ENCODE assay signal across 9 cellular contexts in genomic region chr13:110907951-110908898, GRCh38. TPM values are rescaled to one million over a fixed set of nuclear protein-coding genes. Genes with fewer than 3 reads are reported as not detected.
DNase-seq lines count a peak whose midpoint lies in the region; ATAC-seq and TF ChIP-seq lines count a peak whose summit lies in the region.
"Had no signal": no experiment of that assay in that cellular context is flagged by ENCODE, and none has a peak within 500 bp of the region (broad histone marks: within the 10 kb centered on the region; RNA-seq: fewer than 3 reads in every experiment).

No MANE protein-coding gene starts in this region.

- H3K27ac ChIP-seq in IMR-90 (ENCODE audit: insufficient read depth, low read length): no peak overlapping the region
- peak overlapping the region; percentile 100 for H3K27ac ChIP-seq in mammary epithelial cell (ENCODE audit: insufficient read depth, low read depth, low read length)

- no peak overlapping the region for H3K18ac ChIP-seq in IMR-90 (ENCODE audit: low read depth, low read length)

- peaks cover 20 to 57% of the 10 kb centered on the region in 2 experiments for H3K79me1 ChIP-seq in IMR-90 (ENCODE audit: low read depth in 1 of 2, low read length in 2 of 2)

- no peak for TF ChIP-seq RAD21 in IMR-90 (IDR thresholded peaks at IDR 0.05; ENCODE audit: low read length)

- H3K4me3 Mint-ChIP-seq in Caco-2 (ENCODE audit: unreplicated experiment) (no peak overlapping the region), memory B cell (no peak overlapping the region)

- DNase-seq in Caco-2: peak; percentile 58 to 73
- peak; percentile 72 for DNase-seq in IMR-90
- DNase-seq in mammary epithelial cell: peak; percentile 99
- no peak for DNase-seq in memory B cell (ENCODE audit: low spot score in 2 of 2)
- DNase-seq in erythroblast (lab: John Stamatoyannopoulos, UW): no peak
- no peak for DNase-seq in retina
- no peak for DNase-seq in DMS79 treated with DMSO at 0.1 percent for 48 hours (lab: John Stamatoyannopoulos, UW)
- no peak for DNase-seq in activated gamma-delta T cell treated with Interleukin-2 at 50 U/mL for 16 hours
- DNase-seq: NCI-H1436 treated with DMSO at 0.1 percent for 48 hours had no signal

- H2AK5ac ChIP-seq in IMR-90 (ENCODE audit: low read depth, low read length): no peak overlapping the region

- H4K91ac ChIP-seq in IMR-90 (ENCODE audit: insufficient read depth, low read depth, low read length): no peak overlapping the region

- intact Hi-C loops in Caco-2 (cut with micrococcal nuclease; ENCODE audit: unreplicated experiment): no loop called here
- intact Hi-C loops in IMR-90 (cut with micrococcal nuclease): no loop called here
- intact Hi-C loops in mammary epithelial cell (cut with micrococcal nuclease): loop anchor here (1.0 to 5.0 kb wide), 2 partner anchors 38 to 91 kb away; no protein-coding TSS in a partner anchor

- peaks cover 25% of the 10 kb centered on the region; the same call in 1 of the 2 replicates for H3K4me1 ChIP-seq in Caco-2
- H3K4me1 ChIP-seq in IMR-90 (ENCODE audit: control insufficient read depth, insufficient read depth, low read length): peaks cover 13% of the 10 kb centered on the region
- peaks cover 67% of the 10 kb centered on the region for H3K4me1 ChIP-seq in mammary epithelial cell (ENCODE audit: insufficient read depth, low read length)

- H2BK5ac ChIP-seq in IMR-90 (ENCODE audit: low read depth, low read length, poor library complexity, severe bottlenecking): no peak overlapping the region

- H3K36me3 ChIP-seq in Caco-2 (ENCODE audit: control insufficient read depth, insufficient read depth, low read length) (peaks cover 6% of the 10 kb centered on the region; the same call in 1 of the 2 replicates), IMR-90 (ENCODE audit: control insufficient read depth, insufficient read depth, low read length) (peaks cover 32% of the 10 kb centered on the region), mammary epithelial cell (ENCODE audit: insufficient read depth, low read length) (peaks cover 18% of the 10 kb centered on the region)

- in situ Hi-C loops in IMR-90 (cut with MboI; ENCODE audit: low sequenced_read_pairs) (no loop called here), mammary epithelial cell (cut with MboI; ENCODE audit: low sequenced_read_pairs in 2 of 2) (loop anchor here in 1 of 2 donors (25.0 kb wide), 1 partner anchor 304 kb away; no protein-coding TSS in a partner anchor)

- dilution Hi-C loops in IMR-90 (cut with HindIII; ENCODE audit: low sequenced_read_pairs, unreplicated experiment): no loop called here
- dilution Hi-C loops in mammary epithelial cell (cut with HindIII; ENCODE audit: low sequenced_read_pairs): no loop called here

- POLR2A ChIA-PET in Caco-2 (lab: Charles Lee) (no interaction called here), IMR-90 (lab: Charles Lee; ENCODE audit: unreplicated experiment) (no interaction called here)

- H3K27ac Mint-ChIP-seq in Caco-2 (ENCODE audit: unreplicated experiment) (peak overlapping the region; percentile 73), memory B cell (peak overlapping the region; percentile 68)

- peaks cover 78% of the 10 kb centered on the region for H3K79me2 ChIP-seq in mammary epithelial cell (ENCODE audit: insufficient read depth, low read length)

- H4K20me1 ChIP-seq in IMR-90 (ENCODE audit: insufficient read depth, low read length) (peaks cover 77% of the 10 kb centered on the region), mammary epithelial cell (ENCODE audit: insufficient read depth, low read length) (peaks cover 7% of the 10 kb centered on the region)

- no peak overlapping the region; the same call in 1 of the 2 replicates for H3K14ac ChIP-seq in IMR-90 (replicated peaks; ENCODE audit: low read depth, low read length)

- H3K4me3 ChIP-seq in Caco-2 (ENCODE audit: low read depth, low read length): no peak overlapping the region
- H3K4me3 ChIP-seq in IMR-90 (ENCODE audit: insufficient read depth, low read depth, low read length): no peak overlapping the region
- peak overlapping the region in 1 of 3 experiments; percentile 12 for H3K4me3 ChIP-seq in mammary epithelial cell (replicated peaks in 1 of 3; ENCODE audit: insufficient read depth in 1 of 3, low read depth in 2 of 3, low read length in 3 of 3)

- no peak overlapping the region for H2AK9ac ChIP-seq in IMR-90 (replicated peaks; ENCODE audit: low read depth, low read length, poor library complexity)

- no TSS peak for BruUV-seq in Caco-2 (replicated peaks; lab: Mats Ljungman, UMichigan)
- BruUV-seq in IMR-90 (replicated peaks; lab: Mats Ljungman, UMichigan): no TSS peak
- BruUV-seq in mammary epithelial cell (replicated peaks; lab: Mats Ljungman, UMichigan): TSS peak; percentile 21

- H3K9me3 Mint-ChIP-seq in Caco-2 (ENCODE audit: unreplicated experiment) (no peaks in the 10 kb centered on the region), memory B cell (no peaks in the 10 kb centered on the region)

- WGBS in IMR-90 (ENCODE audit: extremely low coverage in 2 of 2, insufficient read length in 1 of 2), 2 experiments: no CpG with 5 or more reads among the region's 9 CpGs
- WGBS in mammary epithelial cell (ENCODE audit: low coverage, missing lambda C conversion rate): 26% methylated on average over 9 of the region's 9 CpGs

- no peak overlapping the region for H3K56ac ChIP-seq in IMR-90 (ENCODE audit: extremely low read depth, insufficient read depth, low read length)

- H3K27me3 ChIP-seq in Caco-2 (replicated peaks; ENCODE audit: control insufficient read depth, insufficient read depth, low read length): no peaks in the 10 kb centered on the region
- no peaks in the 10 kb centered on the region for H3K27me3 ChIP-seq in IMR-90 (ENCODE audit: control insufficient read depth, insufficient read depth, low read length)
- no peaks in the 10 kb centered on the region for H3K27me3 ChIP-seq in mammary epithelial cell (ENCODE audit: insufficient read depth, low read length)

- peaks cover 71% of the 10 kb centered on the region for H3K36me3 Mint-ChIP-seq in Caco-2 (ENCODE audit: insufficient read depth, unreplicated experiment)
- H3K36me3 Mint-ChIP-seq in memory B cell: peaks cover 26% of the 10 kb centered on the region

- H2BK15ac ChIP-seq in IMR-90 (ENCODE audit: low read depth, low read length): no peak overlapping the region

- no peak for TF ChIP-seq CTCF in Caco-2 (IDR thresholded peaks at IDR 0.05; ENCODE audit: insufficient read depth in 1 of 2, low read depth in 1 of 2, low read length in 1 of 2, severe bottlenecking in 1 of 2, unreplicated experiment in 1 of 2)
- no peak for TF ChIP-seq CTCF in IMR-90 (conservative IDR thresholded peaks at IDR 0.05; ENCODE audit: low read depth, low read length)
- peak in 1 of 2 donors; percentile 36 for TF ChIP-seq CTCF in mammary epithelial cell (conservative IDR thresholded peaks at IDR 0.05 in 1 of 2, IDR thresholded peaks at IDR 0.05 in 1 of 2; ENCODE audit: extremely low read depth in 1 of 2, insufficient read depth in 1 of 2, low read depth in 1 of 2, low read length in 2 of 2)

- H3K9me3 ChIP-seq in Caco-2: no peaks in the 10 kb centered on the region
- no peaks in the 10 kb centered on the region for H3K9me3 ChIP-seq in IMR-90 (ENCODE audit: control insufficient read depth, insufficient read depth, low read length)
- H3K9me3 ChIP-seq in mammary epithelial cell (replicated peaks; ENCODE audit: insufficient read depth, low read length): no peaks in the 10 kb centered on the region

- H3K23ac ChIP-seq in IMR-90 (ENCODE audit: low read depth, low read length): peak overlapping the region; percentile 60; the same call in 1 of the 2 replicates

- H3K9me1 ChIP-seq in IMR-90 (ENCODE audit: insufficient read depth, low read length): peaks cover 17% of the 10 kb centered on the region

- H4K8ac ChIP-seq in IMR-90 (ENCODE audit: low read depth in 2 of 2, low read length in 2 of 2): no peak overlapping the region

- H2BK20ac ChIP-seq in IMR-90 (ENCODE audit: low read depth, low read length): no peak overlapping the region

- H3K27me3 Mint-ChIP-seq in Caco-2 (ENCODE audit: insufficient read depth, unreplicated experiment): no peaks in the 10 kb centered on the region
- no peaks in the 10 kb centered on the region for H3K27me3 Mint-ChIP-seq in memory B cell

- CTCF ChIA-PET in Caco-2 (lab: Charles Lee): no interaction called here
- CTCF ChIA-PET in IMR-90 (lab: Yijun Ruan, JAX): interaction anchor here (0.6 to 0.9 kb wide), 2 partner anchors 32 to 160 kb away, joined by 3 read pairs; no protein-coding TSS in a partner anchor
- CTCF ChIA-PET in mammary epithelial cell (lab: Charles Lee; ENCODE audit: low non-redundant PET): no interaction called here

- no peak overlapping the region for H3K4ac ChIP-seq in IMR-90 (ENCODE audit: low read depth, low read length)

- H2BK120ac ChIP-seq in IMR-90 (ENCODE audit: low read depth, low read length): no peak overlapping the region

- TF ChIP-seq POLR2A in IMR-90 (IDR thresholded peaks at IDR 0.05; ENCODE audit: low read depth, low read length) (no peak), erythroblast (IDR thresholded peaks at IDR 0.05; ENCODE audit: low read length) (no peak)

- H3K9ac ChIP-seq in IMR-90 (ENCODE audit: low read depth, low read length) (no peak overlapping the region), mammary epithelial cell (ENCODE audit: insufficient read depth, low read length) (peak overlapping the region; percentile 96)

- no peak overlapping the region for H4K5ac ChIP-seq in IMR-90 (ENCODE audit: low read depth, low read length)

- ATAC-seq in IMR-90 (ENCODE audit: low read depth) (0 out of 2 replicates have a peak, but pooled peaks have one; percentile 12), memory B cell (ENCODE audit: low read depth) (no peak)

- H3K4me1 Mint-ChIP-seq in Caco-2 (ENCODE audit: low read depth, unreplicated experiment): peaks cover 24% of the 10 kb centered on the region
- peaks cover 35% of the 10 kb centered on the region for H3K4me1 Mint-ChIP-seq in memory B cell

- H3K4me2 ChIP-seq in IMR-90 (ENCODE audit: low read depth, low read length): no peak overlapping the region; the same call in 1 of the 2 replicates
- peak overlapping the region; percentile 84 for H3K4me2 ChIP-seq in mammary epithelial cell (ENCODE audit: insufficient read depth, low read depth, low read length)

- H2AFZ ChIP-seq in IMR-90 (replicated peaks; ENCODE audit: low read length, poor library complexity) (no peak overlapping the region), mammary epithelial cell (ENCODE audit: low read depth, low read length) (peak overlapping the region; percentile 14)

TF ChIP-seq in IMR-90, 13 proteins besides CTCF, POLR2A, EP300 and RAD21 (continues in another document):
- peak; percentile 64 for TF ChIP-seq BHLHE40 (IDR thresholded peaks at IDR 0.05; ENCODE audit: low read depth, low read length)

RNA-seq across cellular contexts. Expression of gene ANKRD10, which starts 6.6 kb away (rescaled TPM):
- total RNA-seq in Caco-2 (2022): 123 and 132 TPM in 2 replicates
- 18.3 and 24.2 TPM in 2 replicates for total RNA-seq in IMR-90 (2012; rRNA removed)
- polyA plus RNA-seq in IMR-90 (2012; rRNA removed): 24.2 and 31.1 TPM in 2 replicates
- polyA plus RNA-seq in IMR-90 (2012; cell fraction: cytosol; rRNA removed): 7.4 and 11.9 TPM in 2 replicates
- 105 and 271 TPM in 2 replicates for polyA plus RNA-seq in IMR-90 (2012; cell fraction: nucleus; rRNA removed; ENCODE audit: low replicate concordance)
- 10 to 100 TPM; 45.3 to 50.3 TPM for total RNA-seq in mammary epithelial cell
- polyA plus RNA-seq in mammary epithelial cell: 18.3 TPM
- polyA minus RNA-seq in mammary epithelial cell: 15.6 TPM

Comparison
In these comparisons a context has a peak if more than half of its experiments do, and no peak if none do; other contexts are left out.
1. DNase-seq: peak in Caco-2 (2 of 2), IMR-90 (single experiment) and mammary epithelial cell (single experiment); none in memory B cell (0 of 2), erythroblast (0 of 2), retina (single experiment), DMS79 treated with DMSO at 0.1 percent for 48 hours (single experiment) and activated gamma-delta T cell treated with Interleukin-2 at 50 U/mL for 16 hours (single experiment).